ENCODE assay signal across 1 cellular context in the genomic region with DNA sequence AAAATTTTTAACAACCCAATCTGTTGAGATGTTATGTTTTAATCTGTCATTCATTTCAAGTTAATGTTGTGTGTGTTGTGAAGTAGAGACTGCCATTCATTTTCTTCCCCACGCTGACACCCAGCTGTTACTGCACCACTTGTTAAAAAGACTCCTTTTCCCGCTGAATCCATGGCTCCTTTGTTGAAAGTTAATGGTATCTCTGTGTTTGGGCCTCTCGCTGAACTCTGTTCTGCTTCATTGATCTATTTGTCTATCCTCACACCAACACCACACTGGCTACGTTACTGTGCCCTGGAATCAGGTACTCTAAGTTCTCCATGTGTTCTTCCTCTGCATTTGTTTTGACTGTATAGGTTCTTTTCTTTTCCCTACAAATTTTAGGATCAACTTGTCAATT.
TF ChIP-seq lines count a peak whose summit lies in the region.

No MANE protein-coding gene starts in this region.

TF ChIP-seq in HepG2, 621 proteins besides CTCF, POLR2A, EP300 and RAD21 (continues in another document):
- TF ChIP-seq, protein P1, sequence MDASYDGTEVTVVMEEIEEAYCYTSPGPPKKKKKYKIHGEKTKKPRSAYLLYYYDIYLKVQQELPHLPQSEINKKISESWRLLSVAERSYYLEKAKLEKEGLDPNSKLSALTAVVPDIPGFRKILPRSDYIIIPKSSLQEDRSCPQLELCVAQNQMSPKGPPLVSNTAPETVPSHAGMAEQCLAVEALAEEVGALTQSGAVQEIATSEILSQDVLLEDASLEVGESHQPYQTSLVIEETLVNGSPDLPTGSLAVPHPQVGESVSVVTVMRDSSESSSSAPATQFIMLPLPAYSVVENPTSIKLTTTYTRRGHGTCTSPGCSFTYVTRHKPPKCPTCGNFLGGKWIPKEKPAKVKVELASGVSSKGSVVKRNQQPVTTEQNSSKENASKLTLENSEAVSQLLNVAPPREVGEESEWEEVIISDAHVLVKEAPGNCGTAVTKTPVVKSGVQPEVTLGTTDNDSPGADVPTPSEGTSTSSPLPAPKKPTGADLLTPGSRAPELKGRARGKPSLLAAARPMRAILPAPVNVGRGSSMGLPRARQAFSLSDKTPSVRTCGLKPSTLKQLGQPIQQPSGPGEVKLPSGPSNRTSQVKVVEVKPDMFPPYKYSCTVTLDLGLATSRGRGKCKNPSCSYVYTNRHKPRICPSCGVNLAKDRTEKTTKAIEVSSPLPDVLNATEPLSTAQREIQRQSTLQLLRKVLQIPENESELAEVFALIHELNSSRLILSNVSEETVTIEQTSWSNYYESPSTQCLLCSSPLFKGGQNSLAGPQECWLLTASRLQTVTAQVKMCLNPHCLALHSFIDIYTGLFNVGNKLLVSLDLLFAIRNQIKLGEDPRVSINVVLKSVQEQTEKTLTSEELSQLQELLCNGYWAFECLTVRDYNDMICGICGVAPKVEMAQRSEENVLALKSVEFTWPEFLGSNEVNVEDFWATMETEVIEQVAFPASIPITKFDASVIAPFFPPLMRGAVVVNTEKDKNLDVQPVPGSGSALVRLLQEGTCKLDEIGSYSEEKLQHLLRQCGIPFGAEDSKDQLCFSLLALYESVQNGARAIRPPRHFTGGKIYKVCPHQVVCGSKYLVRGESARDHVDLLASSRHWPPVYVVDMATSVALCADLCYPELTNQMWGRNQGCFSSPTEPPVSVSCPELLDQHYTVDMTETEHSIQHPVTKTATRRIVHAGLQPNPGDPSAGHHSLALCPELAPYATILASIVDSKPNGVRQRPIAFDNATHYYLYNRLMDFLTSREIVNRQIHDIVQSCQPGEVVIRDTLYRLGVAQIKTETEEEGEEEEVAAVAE (CRISPR knock-in tag; IDR thresholded peaks at IDR 0.05; ENCODE audit: borderline replicate concordance) = 0 out of 2 replicates have a peak, but pooled peaks have one; percentile 55
- TF ChIP-seq FOXP4 (CRISPR knock-in tag; IDR thresholded peaks at IDR 0.05) = peak; percentile 86
- TF ChIP-seq PPARG (CRISPR knock-in tag; conservative IDR thresholded peaks at IDR 0.05) = peak; percentile 90
- TF ChIP-seq SRSF1 (optimal IDR thresholded peaks at IDR 0.05; ENCODE audit: low read depth, low read length) = no peak
- TF ChIP-seq MAX (IDR thresholded peaks at IDR 0.05) = peak; percentile 59
- TF ChIP-seq MED8 (CRISPR knock-in tag; IDR thresholded peaks at IDR 0.05; ENCODE audit: insufficient replicate concordance) = no peak
- TF ChIP-seq, protein P2, sequence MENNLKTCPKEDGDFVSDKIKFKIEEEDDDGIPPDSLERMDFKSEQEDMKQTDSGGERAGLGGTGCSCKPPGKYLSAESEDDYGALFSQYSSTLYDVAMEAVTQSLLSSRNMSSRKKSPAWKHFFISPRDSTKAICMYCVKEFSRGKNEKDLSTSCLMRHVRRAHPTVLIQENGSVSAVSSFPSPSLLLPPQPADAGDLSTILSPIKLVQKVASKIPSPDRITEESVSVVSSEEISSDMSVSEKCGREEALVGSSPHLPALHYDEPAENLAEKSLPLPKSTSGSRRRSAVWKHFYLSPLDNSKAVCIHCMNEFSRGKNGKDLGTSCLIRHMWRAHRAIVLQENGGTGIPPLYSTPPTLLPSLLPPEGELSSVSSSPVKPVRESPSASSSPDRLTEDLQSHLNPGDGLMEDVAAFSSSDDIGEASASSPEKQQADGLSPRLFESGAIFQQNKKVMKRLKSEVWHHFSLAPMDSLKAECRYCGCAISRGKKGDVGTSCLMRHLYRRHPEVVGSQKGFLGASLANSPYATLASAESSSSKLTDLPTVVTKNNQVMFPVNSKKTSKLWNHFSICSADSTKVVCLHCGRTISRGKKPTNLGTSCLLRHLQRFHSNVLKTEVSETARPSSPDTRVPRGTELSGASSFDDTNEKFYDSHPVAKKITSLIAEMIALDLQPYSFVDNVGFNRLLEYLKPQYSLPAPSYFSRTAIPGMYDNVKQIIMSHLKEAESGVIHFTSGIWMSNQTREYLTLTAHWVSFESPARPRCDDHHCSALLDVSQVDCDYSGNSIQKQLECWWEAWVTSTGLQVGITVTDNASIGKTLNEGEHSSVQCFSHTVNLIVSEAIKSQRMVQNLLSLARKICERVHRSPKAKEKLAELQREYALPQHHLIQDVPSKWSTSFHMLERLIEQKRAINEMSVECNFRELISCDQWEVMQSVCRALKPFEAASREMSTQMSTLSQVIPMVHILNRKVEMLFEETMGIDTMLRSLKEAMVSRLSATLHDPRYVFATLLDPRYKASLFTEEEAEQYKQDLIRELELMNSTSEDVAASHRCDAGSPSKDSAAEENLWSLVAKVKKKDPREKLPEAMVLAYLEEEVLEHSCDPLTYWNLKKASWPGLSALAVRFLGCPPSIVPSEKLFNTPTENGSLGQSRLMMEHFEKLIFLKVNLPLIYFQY (CRISPR knock-in tag; IDR thresholded peaks at IDR 0.05; ENCODE audit: borderline replicate concordance) = peak; percentile 82; the same call in 1 of the 2 replicates
- TF ChIP-seq ZNF124 (CRISPR knock-in tag; IDR thresholded peaks at IDR 0.05) = no peak
- TF ChIP-seq, protein P3, sequence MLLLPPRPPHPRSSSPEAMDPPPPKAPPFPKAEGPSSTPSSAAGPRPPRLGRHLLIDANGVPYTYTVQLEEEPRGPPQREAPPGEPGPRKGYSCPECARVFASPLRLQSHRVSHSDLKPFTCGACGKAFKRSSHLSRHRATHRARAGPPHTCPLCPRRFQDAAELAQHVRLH (CRISPR knock-in tag; IDR thresholded peaks at IDR 0.05; ENCODE audit: borderline replicate concordance, low read depth) = no peak; the same call in 1 of the 2 replicates
- TF ChIP-seq ZNF281 (CRISPR knock-in tag; IDR thresholded peaks at IDR 0.05; ENCODE audit: borderline replicate concordance) = no peak
- TF ChIP-seq, protein P4, sequence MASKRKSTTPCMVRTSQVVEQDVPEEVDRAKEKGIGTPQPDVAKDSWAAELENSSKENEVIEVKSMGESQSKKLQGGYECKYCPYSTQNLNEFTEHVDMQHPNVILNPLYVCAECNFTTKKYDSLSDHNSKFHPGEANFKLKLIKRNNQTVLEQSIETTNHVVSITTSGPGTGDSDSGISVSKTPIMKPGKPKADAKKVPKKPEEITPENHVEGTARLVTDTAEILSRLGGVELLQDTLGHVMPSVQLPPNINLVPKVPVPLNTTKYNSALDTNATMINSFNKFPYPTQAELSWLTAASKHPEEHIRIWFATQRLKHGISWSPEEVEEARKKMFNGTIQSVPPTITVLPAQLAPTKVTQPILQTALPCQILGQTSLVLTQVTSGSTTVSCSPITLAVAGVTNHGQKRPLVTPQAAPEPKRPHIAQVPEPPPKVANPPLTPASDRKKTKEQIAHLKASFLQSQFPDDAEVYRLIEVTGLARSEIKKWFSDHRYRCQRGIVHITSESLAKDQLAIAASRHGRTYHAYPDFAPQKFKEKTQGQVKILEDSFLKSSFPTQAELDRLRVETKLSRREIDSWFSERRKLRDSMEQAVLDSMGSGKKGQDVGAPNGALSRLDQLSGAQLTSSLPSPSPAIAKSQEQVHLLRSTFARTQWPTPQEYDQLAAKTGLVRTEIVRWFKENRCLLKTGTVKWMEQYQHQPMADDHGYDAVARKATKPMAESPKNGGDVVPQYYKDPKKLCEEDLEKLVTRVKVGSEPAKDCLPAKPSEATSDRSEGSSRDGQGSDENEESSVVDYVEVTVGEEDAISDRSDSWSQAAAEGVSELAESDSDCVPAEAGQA (IDR thresholded peaks at IDR 0.05; ENCODE audit: low read depth) = no peak
- TF ChIP-seq, protein P4 (CRISPR knock-in tag; IDR thresholded peaks at IDR 0.05; ENCODE audit: borderline replicate concordance) = no peak
- TF ChIP-seq ZSCAN9 (CRISPR knock-in tag; IDR thresholded peaks at IDR 0.05; ENCODE audit: borderline replicate concordance) = no peak
- TF ChIP-seq, protein P5, sequence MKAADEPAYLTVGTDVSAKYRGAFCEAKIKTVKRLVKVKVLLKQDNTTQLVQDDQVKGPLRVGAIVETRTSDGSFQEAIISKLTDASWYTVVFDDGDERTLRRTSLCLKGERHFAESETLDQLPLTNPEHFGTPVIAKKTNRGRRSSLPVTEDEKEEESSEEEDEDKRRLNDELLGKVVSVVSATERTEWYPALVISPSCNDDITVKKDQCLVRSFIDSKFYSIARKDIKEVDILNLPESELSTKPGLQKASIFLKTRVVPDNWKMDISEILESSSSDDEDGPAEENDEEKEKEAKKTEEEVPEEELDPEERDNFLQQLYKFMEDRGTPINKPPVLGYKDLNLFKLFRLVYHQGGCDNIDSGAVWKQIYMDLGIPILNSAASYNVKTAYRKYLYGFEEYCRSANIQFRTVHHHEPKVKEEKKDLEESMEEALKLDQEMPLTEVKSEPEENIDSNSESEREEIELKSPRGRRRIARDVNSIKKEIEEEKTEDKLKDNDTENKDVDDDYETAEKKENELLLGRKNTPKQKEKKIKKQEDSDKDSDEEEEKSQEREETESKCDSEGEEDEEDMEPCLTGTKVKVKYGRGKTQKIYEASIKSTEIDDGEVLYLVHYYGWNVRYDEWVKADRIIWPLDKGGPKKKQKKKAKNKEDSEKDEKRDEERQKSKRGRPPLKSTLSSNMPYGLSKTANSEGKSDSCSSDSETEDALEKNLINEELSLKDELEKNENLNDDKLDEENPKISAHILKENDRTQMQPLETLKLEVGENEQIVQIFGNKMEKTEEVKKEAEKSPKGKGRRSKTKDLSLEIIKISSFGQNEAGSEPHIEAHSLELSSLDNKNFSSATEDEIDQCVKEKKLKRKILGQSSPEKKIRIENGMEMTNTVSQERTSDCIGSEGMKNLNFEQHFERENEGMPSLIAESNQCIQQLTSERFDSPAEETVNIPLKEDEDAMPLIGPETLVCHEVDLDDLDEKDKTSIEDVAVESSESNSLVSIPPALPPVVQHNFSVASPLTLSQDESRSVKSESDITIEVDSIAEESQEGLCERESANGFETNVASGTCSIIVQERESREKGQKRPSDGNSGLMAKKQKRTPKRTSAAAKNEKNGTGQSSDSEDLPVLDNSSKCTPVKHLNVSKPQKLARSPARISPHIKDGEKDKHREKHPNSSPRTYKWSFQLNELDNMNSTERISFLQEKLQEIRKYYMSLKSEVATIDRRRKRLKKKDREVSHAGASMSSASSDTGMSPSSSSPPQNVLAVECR (CRISPR knock-in tag; IDR thresholded peaks at IDR 0.05; ENCODE audit: borderline replicate concordance) = peak; percentile 57; the same call in 1 of the 2 replicates
- no peak for TF ChIP-seq ZNF382 (CRISPR knock-in tag; IDR thresholded peaks at IDR 0.05; ENCODE audit: borderline replicate concordance)
